25 cellular contexts compared by ENCODE assay signal in the genomic region with DNA sequence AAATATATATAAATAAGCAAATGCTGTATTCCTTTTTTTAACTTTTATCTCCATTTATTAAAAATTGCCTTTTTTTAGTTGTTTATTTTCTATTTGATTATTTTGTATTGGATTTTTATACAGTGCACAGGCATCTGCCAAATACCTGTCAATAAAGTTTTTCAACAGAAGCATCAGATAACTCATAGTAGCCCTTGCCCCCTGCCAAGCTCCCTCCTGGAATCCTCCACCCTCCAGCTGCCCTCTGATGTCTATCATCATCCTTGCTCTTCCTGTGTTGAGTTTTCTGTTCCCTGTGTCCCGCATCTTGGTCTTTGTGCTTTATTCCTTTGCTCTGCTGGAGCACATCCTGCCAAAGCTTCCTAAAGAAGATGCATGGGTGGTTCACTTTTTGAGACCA.
"Had no signal": no experiment of that assay in that cellular context is flagged by ENCODE, and none has a peak within 500 bp of the region (broad histone marks: within the 10 kb centered on the region; RNA-seq: fewer than 3 reads in every experiment).

No MANE protein-coding gene starts in this region.

- H3K4me3 ChIP-seq: colonic mucosa, esophagus squamous epithelium, gastrocnemius medialis, heart right ventricle, left lung, lower lobe of right lung, mucosa of descending colon had no signal

- FAIRE-seq: endometrium, islet of Langerhans, keratinocyte had no signal

- H3K27me3 ChIP-seq: colonic mucosa, esophagus squamous epithelium, gastrocnemius medialis, heart right ventricle, left lung had no signal

- H3K4me1 ChIP-seq: colonic mucosa, esophagus squamous epithelium, left lung, lower lobe of right lung had no signal

- H3K27ac ChIP-seq: colonic mucosa, epithelial cell of prostate, esophagus squamous epithelium, gastrocnemius medialis, heart right ventricle, left lung, lower lobe of right lung had no signal

- H3K9me3 ChIP-seq: colonic mucosa, esophagus squamous epithelium, gastrocnemius medialis, heart right ventricle, left lung, lower lobe of right lung, mucosa of descending colon had no signal

- DNase-seq: colonic mucosa; cortex of kidney; effector CD8-positive, alpha-beta T cell; effector memory CD8-positive, alpha-beta T cell; erythroblast; esophagus squamous epithelium; foreskin fibroblast; foreskin melanocyte; gastrocnemius medialis; glutamatergic neuron; head of caudate nucleus; heart right ventricle; hippocampal formation; left cardiac atrium; left lung; left ventricle myocardium superior; lower lobe of right lung; mesenchymal stem cell; mucosa of descending colon; naive B cell had no signal

- H3K36me3 ChIP-seq: colonic mucosa, gastrocnemius medialis, left lung, lower lobe of right lung had no signal

- ATAC-seq: effector memory CD8-positive, alpha-beta T cell; esophagus mucosa; gastrocnemius medialis; heart right ventricle; left cardiac atrium; left lung; left ventricle myocardium superior; lower lobe of right lung; mucosa of descending colon had no signal
